In the genomic region with DNA sequence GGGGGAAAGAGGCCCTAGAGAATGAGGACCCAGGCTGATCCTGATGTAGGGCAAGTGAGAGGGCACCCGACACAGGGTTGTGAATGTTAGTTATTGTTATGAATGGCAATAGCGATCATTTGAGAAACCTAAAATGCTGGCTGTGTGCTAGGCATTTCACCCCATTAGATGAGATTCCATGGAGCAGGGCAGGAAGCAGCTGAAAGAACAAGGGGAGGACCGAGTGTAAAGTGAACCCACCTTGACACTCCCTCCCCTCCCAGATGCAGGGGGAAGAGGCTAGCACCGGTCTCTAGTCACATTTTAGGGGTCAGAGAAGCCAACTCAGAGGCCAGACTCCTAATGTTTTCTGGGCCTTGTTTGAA, we compare ENCODE assay signal across 1 cellular context.
TF ChIP-seq lines count a peak whose summit lies in the region.

No MANE protein-coding gene starts in this region.

TF ChIP-seq in GM23338, 12 proteins besides CTCF, POLR2A, EP300 and RAD21 (continued from another document):
- TF ChIP-seq ZNF462 (CRISPR knock-in tag; IDR thresholded peaks at IDR 0.05): no peak
- TF ChIP-seq STAT1 (IDR thresholded peaks at IDR 0.05; ENCODE audit: unreplicated experiment): no peak
- TF ChIP-seq ETS1 (IDR thresholded peaks at IDR 0.05): no peak
- no peak for TF ChIP-seq CREB1 (CRISPR knock-in tag; IDR thresholded peaks at IDR 0.05; ENCODE audit: low read depth)
